ENCODE assay signal across 8 cellular contexts in the genomic region with DNA sequence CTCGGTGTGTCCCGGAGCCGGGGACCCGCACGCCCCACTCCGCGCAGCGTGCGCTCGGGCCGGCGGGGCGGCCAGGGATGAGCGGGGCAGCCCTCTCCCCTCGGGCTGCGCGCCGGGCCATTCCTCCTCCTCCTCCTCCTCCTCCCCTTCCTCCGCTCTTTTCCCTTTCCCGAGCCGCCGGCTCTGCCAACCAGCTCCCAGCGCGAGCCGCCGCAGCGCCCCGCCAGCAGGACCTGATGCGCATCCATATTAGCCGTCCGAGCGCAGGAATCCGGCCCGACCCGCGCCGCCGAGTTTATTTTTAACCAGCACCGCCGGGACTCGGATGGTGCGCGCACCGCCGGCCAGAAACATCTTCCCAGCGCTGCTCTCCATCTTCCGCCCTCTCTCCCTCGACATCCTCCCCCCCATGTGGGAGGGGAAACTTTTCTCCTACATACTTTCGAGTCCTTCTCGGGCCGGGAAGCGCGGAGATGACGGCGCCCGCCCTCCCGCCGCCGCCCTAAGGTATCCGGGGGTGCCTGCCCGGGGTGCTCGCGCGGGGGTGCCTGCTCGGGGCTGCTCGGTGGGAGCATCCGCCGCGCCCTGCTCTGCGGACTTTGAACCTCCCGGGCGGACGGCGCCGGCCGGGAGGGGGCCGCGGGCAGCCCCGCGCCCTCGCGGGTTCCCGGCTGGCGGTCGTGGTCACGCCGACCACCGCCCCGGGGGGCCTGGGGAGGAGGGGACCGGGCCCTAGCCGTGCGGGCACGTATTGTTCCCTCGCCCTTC. TPM values are rescaled to one million over a fixed set of nuclear protein-coding genes. Genes with fewer than 3 reads are reported as not detected.
DNase-seq lines count a peak whose midpoint lies in the region; ATAC-seq and TF ChIP-seq lines count a peak whose summit lies in the region.

No MANE protein-coding gene starts in this region.

- H3K4me1 ChIP-seq in ACC112 (ENCODE audit: control insufficient read depth, insufficient read depth, low read length, unreplicated experiment): peaks cover 21% of the 10 kb centered on the region
- H3K4me1 ChIP-seq in esophagus muscularis mucosa: peaks cover 20 to 52% (median 46%) of the 10 kb centered on the region in 4 donors
- peaks cover 6 to 27% of the 10 kb centered on the region in 2 donors for H3K4me1 ChIP-seq in thoracic aorta (ENCODE audit: control insufficient read depth in 1 of 2, low read depth in 2 of 2)

- TF ChIP-seq EP300 in esophagus muscularis mucosa (IDR thresholded peaks at IDR 0.05): no peak

- H3K9me3 ChIP-seq in esophagus muscularis mucosa (no peaks in the 10 kb centered on the region), thoracic aorta (no peaks in the 10 kb centered on the region)

- under 1% methylated on average over 50 of the region's 94 CpGs for WGBS in esophagus muscularis mucosa

- peak overlapping the region; percentile 97 for H3K4me3 ChIP-seq in ACC112 (ENCODE audit: low read depth, low read length)
- H3K4me3 ChIP-seq in NB4 (ENCODE audit: low read depth, low read length): peak overlapping the region; percentile 95
- H3K4me3 ChIP-seq in esophagus muscularis mucosa: peak overlapping the region; percentile 78 to 99 (median 90)
- peak overlapping the region; percentile 100 for H3K4me3 ChIP-seq in thoracic aorta

- H2AFZ ChIP-seq in ACC112 (ENCODE audit: low read length, unreplicated experiment): peak overlapping the region; percentile 92

- ATAC-seq in thoracic aorta (ENCODE audit: insufficient number of reproducible peaks, low FRiP score, low read depth) (peak; percentile 24), GM21717 (IDR thresholded peaks at IDR 0.05; ENCODE audit: unreplicated experiment) (no peak)

- H3K36me3 ChIP-seq in ACC112 (ENCODE audit: insufficient read depth, low read length): no peaks in the 10 kb centered on the region
- H3K36me3 ChIP-seq in esophagus muscularis mucosa: no peaks in the 10 kb centered on the region
- no peaks in the 10 kb centered on the region for H3K36me3 ChIP-seq in thoracic aorta

- H3K79me2 ChIP-seq in ACC112 (ENCODE audit: control insufficient read depth, insufficient read depth, low read length, unreplicated experiment): peaks cover 48% of the 10 kb centered on the region

- peak; percentile 31 for TF ChIP-seq POLR2A in GM19193 (IDR thresholded peaks at IDR 0.05; ENCODE audit: extremely low read depth, insufficient read depth, insufficient read length)
- no peak for TF ChIP-seq POLR2A in NB4 (IDR thresholded peaks at IDR 0.05; ENCODE audit: extremely low read depth, insufficient read length)
- TF ChIP-seq POLR2A in esophagus muscularis mucosa (IDR thresholded peaks at IDR 0.05; ENCODE audit: low read depth): no peak

- intact Hi-C loops in esophagus muscularis mucosa (cut with DNase I): loop anchor here (5.0 to 10.0 kb wide), 4 partner anchors 34 to 384 kb away; no protein-coding TSS in a partner anchor

- DNase-seq in NB4 (ENCODE audit: low read depth) (peak; percentile 74), activated T-cell treated with anti-CD3 and anti-CD28 coated beads for 4 hours (peak; percentile 38), esophagus muscularis mucosa (ENCODE audit: extremely low spot score) (no peak), myocyte (ENCODE audit: low read depth) (peak; percentile 69), thoracic aorta (ENCODE audit: low spot score) (no peak)

- H3K27ac ChIP-seq in ACC112 (ENCODE audit: low read depth, low read length) (peak overlapping the region; percentile 42), esophagus muscularis mucosa (replicated peaks in 1 of 4) (peak overlapping the region; percentile 95 to 99 (median 98)), thoracic aorta (peak overlapping the region; percentile 85 to 91)

- H3K27me3 ChIP-seq in ACC112 (ENCODE audit: insufficient read depth, low read length): no peaks in the 10 kb centered on the region
- no peaks in the 10 kb centered on the region for H3K27me3 ChIP-seq in esophagus muscularis mucosa
- H3K27me3 ChIP-seq in thoracic aorta (replicated peaks; ENCODE audit: insufficient read depth): no peaks in the 10 kb centered on the region

- TF ChIP-seq CTCF in NB4 (IDR thresholded peaks at IDR 0.05; ENCODE audit: low read depth, low read length) (no peak), esophagus muscularis mucosa (IDR thresholded peaks at IDR 0.05) (no peak), thoracic aorta (IDR thresholded peaks at IDR 0.05) (no peak)

RNA-seq across cellular contexts. Expression of gene RREB1, which starts 0.6 kb away (rescaled TPM):
- total RNA-seq in esophagus muscularis mucosa: 10 to 100 TPM; 17.7 to 36.6 (median 28.8) TPM
- total RNA-seq in myocyte: 19.6 and 26.4 TPM in 2 replicates
- 8.0 TPM for polyA plus RNA-seq in myocyte (2012)
- total RNA-seq in thoracic aorta: 10 to 100 TPM; 30.6 to 39.3 TPM

Comparison
In these comparisons a context has a peak if more than half of its experiments do, and no peak if none do; other contexts are left out.
1. H3K27ac ChIP-seq: peak in every context shown above with its lines; median percentile 98 in esophagus muscularis mucosa; 88 in thoracic aorta; 42 in ACC112.
2. DNase-seq: peak in NB4 (single experiment), activated T-cell treated with anti-CD3 and anti-CD28 coated beads for 4 hours (single experiment) and myocyte (single experiment); none in esophagus muscularis mucosa (single experiment) and thoracic aorta (single experiment).
3. Peak in every context shown above with its lines, with median percentiles within 50 percentile points of each other: H3K4me3 ChIP-seq.